ENCODE assay signal across 10 cellular contexts in genomic region chr7:75688200-75689136, GRCh38. TPM values are rescaled to one million over a fixed set of nuclear protein-coding genes. Genes with fewer than 3 reads are reported as not detected.
DNase-seq lines count a peak whose midpoint lies in the region; ATAC-seq and TF ChIP-seq lines count a peak whose summit lies in the region.
"Had no signal": no experiment of that assay in that cellular context is flagged by ENCODE, and none has a peak within 500 bp of the region (broad histone marks: within the 10 kb centered on the region; RNA-seq: fewer than 3 reads in every experiment).

No MANE protein-coding gene starts in this region.

- H3K4me3 Mint-ChIP-seq in stimulated activated effector memory CD8-positive, alpha-beta T cell treated with anti-CD3 and anti-CD28 coated beads, Interleukin-12 subunit alpha, Interleukin-12 subunit beta, amount 100 ng/mL, for 72 hours, result no peak overlapping the region
- H3K4me3 Mint-ChIP-seq in naive thymus-derived CD4-positive, alpha-beta T cell, result no peak overlapping the region

- no peak overlapping the region for H3K56ac ChIP-seq in IMR-90 (ENCODE audit: extremely low read depth, insufficient read depth, low read length)

- no peak overlapping the region for H2BK5ac ChIP-seq in IMR-90 (ENCODE audit: low read depth, low read length, poor library complexity, severe bottlenecking)

- H3K36me3 ChIP-seq in IMR-90 (ENCODE audit: control insufficient read depth, insufficient read depth, low read length) (no peaks in the 10 kb centered on the region), Peyer's patch (no peaks in the 10 kb centered on the region)
- H3K36me3 ChIP-seq in naive thymus-derived CD4-positive, alpha-beta T cell (ENCODE audit: control insufficient read depth in 2 of 3, insufficient read depth in 3 of 3, low read length in 3 of 3), result no peaks in the 10 kb centered on the region

- TF ChIP-seq CTCF in IMR-90 (conservative IDR thresholded peaks at IDR 0.05; ENCODE audit: low read depth, low read length) (no peak), Peyer's patch (IDR thresholded peaks at IDR 0.05) (no peak)

- H2BK20ac ChIP-seq in IMR-90 (ENCODE audit: low read depth, low read length), result no peak overlapping the region

- intact Hi-C loops in IMR-90 (cut with micrococcal nuclease), result no loop called here
- intact Hi-C loops in naive thymus-derived CD4-positive, alpha-beta T cell (cut with micrococcal nuclease), result no loop called here

- H2BK120ac ChIP-seq in IMR-90 (ENCODE audit: low read depth, low read length), result no peak overlapping the region

- H3K27ac ChIP-seq in IMR-90 (ENCODE audit: insufficient read depth, low read length), result no peak overlapping the region
- H3K27ac ChIP-seq in Peyer's patch, result no peak overlapping the region
- no peak overlapping the region for H3K27ac ChIP-seq in naive thymus-derived CD4-positive, alpha-beta T cell (ENCODE audit: low read depth, low read length)
- H3K27ac ChIP-seq: epithelial cell of prostate had no signal

- no peak overlapping the region for H3K14ac ChIP-seq in IMR-90 (replicated peaks; ENCODE audit: low read depth, low read length)

- no peaks in the 10 kb centered on the region for H3K27me3 ChIP-seq in IMR-90 (ENCODE audit: control insufficient read depth, insufficient read depth, low read length)
- H3K27me3 ChIP-seq in Peyer's patch, result no peaks in the 10 kb centered on the region
- no peaks in the 10 kb centered on the region for H3K27me3 ChIP-seq in naive thymus-derived CD4-positive, alpha-beta T cell (ENCODE audit: control insufficient read depth in 2 of 2, insufficient read depth in 2 of 2, low read length in 2 of 2)

- no peak overlapping the region for H3K9ac ChIP-seq in IMR-90 (ENCODE audit: low read depth, low read length)

- peaks cover 0 to 1% of the 10 kb centered on the region in 2 experiments; a peak in 2 of 4 replicates for H3K79me1 ChIP-seq in IMR-90 (ENCODE audit: low read depth in 1 of 2, low read length in 2 of 2)

- DNase-seq in IMR-90 (no peak), Peyer's patch (peak in 2 of 3 donors; percentile 23 to 48), inferior parietal cortex (ENCODE audit: extremely low spot score) (peak; percentile 81), COLO829 (ENCODE audit: low spot score) (no peak)
- DNase-seq in stimulated activated effector memory CD8-positive, alpha-beta T cell treated with anti-CD3 and anti-CD28 coated beads, Interleukin-12 subunit alpha, Interleukin-12 subunit beta, amount 100 ng/mL, for 72 hours (ENCODE audit: low spot score in 2 of 2), result no peak
- no peak for DNase-seq in naive thymus-derived CD4-positive, alpha-beta T cell
- DNase-seq: activated effector memory CD4-positive, alpha-beta T cell treated with Interleukin-2 at 50 U/mL for 16 hours; NCI-H510A treated with DMSO at 0.1 percent for 48 hours had no signal

- H3K9me3 ChIP-seq in IMR-90 (ENCODE audit: control insufficient read depth, insufficient read depth, low read length), result no peaks in the 10 kb centered on the region
- H3K9me3 ChIP-seq in Peyer's patch, result no peaks in the 10 kb centered on the region
- H3K9me3 ChIP-seq in naive thymus-derived CD4-positive, alpha-beta T cell (ENCODE audit: control insufficient read depth in 2 of 3, low read length in 3 of 3), result no peaks in the 10 kb centered on the region

- no peak for TF ChIP-seq POLR2A in IMR-90 (IDR thresholded peaks at IDR 0.05; ENCODE audit: low read depth, low read length)
- TF ChIP-seq POLR2A in Peyer's patch (IDR thresholded peaks at IDR 0.05), result no peak

- BruUV-seq in IMR-90 (replicated peaks; lab: Mats Ljungman, UMichigan), result no TSS peak

- H2AK9ac ChIP-seq in IMR-90 (replicated peaks; ENCODE audit: low read depth, low read length, poor library complexity), result peak overlapping the region; percentile 16

- POLR2A ChIA-PET in IMR-90 (lab: Charles Lee; ENCODE audit: unreplicated experiment), result no interaction called here
- POLR2A ChIA-PET in naive thymus-derived CD4-positive, alpha-beta T cell (lab: Charles Lee), result interaction anchor here (0.6 kb wide), 1 partner anchor 70 kb away, joined by 3 read pairs; no protein-coding TSS in a partner anchor

- H3K4me3 ChIP-seq in IMR-90 (ENCODE audit: insufficient read depth, low read depth, low read length) (no peak overlapping the region), Peyer's patch (no peak overlapping the region)
- H3K4me3 ChIP-seq in naive thymus-derived CD4-positive, alpha-beta T cell (ENCODE audit: low read length), result no peak overlapping the region

- 54% methylated on average over 11 of the region's 37 CpGs; no CpG with 5 or more reads in 1 of the 2 experiments for WGBS in IMR-90 (ENCODE audit: extremely low coverage in 2 of 2, insufficient read length in 1 of 2), 2 experiments

- no peaks in the 10 kb centered on the region for H3K9me3 Mint-ChIP-seq in stimulated activated effector memory CD8-positive, alpha-beta T cell treated with anti-CD3 and anti-CD28 coated beads, Interleukin-12 subunit alpha, Interleukin-12 subunit beta, amount 100 ng/mL, for 72 hours
- H3K9me3 Mint-ChIP-seq in naive thymus-derived CD4-positive, alpha-beta T cell, result peaks cover 0 to 2% (median 0%) of the 10 kb centered on the region in 11 donors

- no peak overlapping the region for H3K23ac ChIP-seq in IMR-90 (ENCODE audit: low read depth, low read length)

- dilution Hi-C loops in IMR-90 (cut with HindIII; ENCODE audit: low sequenced_read_pairs, unreplicated experiment), result no loop called here

- in situ Hi-C loops in IMR-90 (cut with MboI; ENCODE audit: low sequenced_read_pairs), result no loop called here

- TF ChIP-seq RAD21 in IMR-90 (IDR thresholded peaks at IDR 0.05; ENCODE audit: low read length), result no peak

- H3K36me3 Mint-ChIP-seq in stimulated activated effector memory CD8-positive, alpha-beta T cell treated with anti-CD3 and anti-CD28 coated beads, Interleukin-12 subunit alpha, Interleukin-12 subunit beta, amount 100 ng/mL, for 72 hours, result no peaks in the 10 kb centered on the region
- H3K36me3 Mint-ChIP-seq in naive thymus-derived CD4-positive, alpha-beta T cell, result no peaks in the 10 kb centered on the region

- ATAC-seq in IMR-90 (ENCODE audit: low read depth), result no peak
- ATAC-seq in stimulated activated effector memory CD8-positive, alpha-beta T cell treated with anti-CD3 and anti-CD28 coated beads, Interleukin-12 subunit alpha, Interleukin-12 subunit beta, amount 100 ng/mL, for 72 hours, result no peak
- ATAC-seq in naive thymus-derived CD4-positive, alpha-beta T cell, result no peak
- no peak for ATAC-seq in HG02970 (IDR thresholded peaks at IDR 0.05; ENCODE audit: low FRiP score, unreplicated experiment)

- H3K18ac ChIP-seq in IMR-90 (ENCODE audit: low read depth, low read length), result no peak overlapping the region

- H3K27me3 Mint-ChIP-seq in naive thymus-derived CD4-positive, alpha-beta T cell, result peaks cover 8 to 14% (median 9%) of the 10 kb centered on the region in 5 donors

- no peaks in the 10 kb centered on the region for H4K20me1 ChIP-seq in IMR-90 (ENCODE audit: insufficient read depth, low read length)

- no peak overlapping the region for H2AK5ac ChIP-seq in IMR-90 (ENCODE audit: low read depth, low read length)

- H3K4ac ChIP-seq in IMR-90 (ENCODE audit: low read depth, low read length), result no peak overlapping the region

- H2AFZ ChIP-seq in IMR-90 (replicated peaks; ENCODE audit: low read length, poor library complexity), result peak overlapping the region; percentile 43

- no peaks in the 10 kb centered on the region for H3K9me1 ChIP-seq in IMR-90 (ENCODE audit: insufficient read depth, low read length)

- H3K4me2 ChIP-seq in IMR-90 (ENCODE audit: low read depth, low read length), result no peak overlapping the region

- H4K8ac ChIP-seq in IMR-90 (ENCODE audit: low read depth in 2 of 2, low read length in 2 of 2), result no peak overlapping the region

- peaks cover 8% of the 10 kb centered on the region for H3K4me1 Mint-ChIP-seq in stimulated activated effector memory CD8-positive, alpha-beta T cell treated with anti-CD3 and anti-CD28 coated beads, Interleukin-12 subunit alpha, Interleukin-12 subunit beta, amount 100 ng/mL, for 72 hours
- H3K4me1 Mint-ChIP-seq in naive thymus-derived CD4-positive, alpha-beta T cell, result peaks cover 0 to 2% (median 0%) of the 10 kb centered on the region in 7 donors

- H3K4me1 ChIP-seq in IMR-90 (ENCODE audit: control insufficient read depth, insufficient read depth, low read length) (no peaks in the 10 kb centered on the region), Peyer's patch (peaks cover 0 to 8% (median under 1%) of the 10 kb centered on the region in 4 donors)
- H3K4me1 ChIP-seq in naive thymus-derived CD4-positive, alpha-beta T cell (ENCODE audit: control insufficient read depth in 2 of 2, insufficient read depth in 2 of 2, low read length in 2 of 2), result no peaks in the 10 kb centered on the region

- H3K27ac Mint-ChIP-seq in stimulated activated effector memory CD8-positive, alpha-beta T cell treated with anti-CD3 and anti-CD28 coated beads, Interleukin-12 subunit alpha, Interleukin-12 subunit beta, amount 100 ng/mL, for 72 hours, result peak overlapping the region; percentile 72
- no peak overlapping the region for H3K27ac Mint-ChIP-seq in naive thymus-derived CD4-positive, alpha-beta T cell

- H4K5ac ChIP-seq in IMR-90 (ENCODE audit: low read depth, low read length), result no peak overlapping the region

- no peak overlapping the region for H2BK15ac ChIP-seq in IMR-90 (ENCODE audit: low read depth, low read length)

- no peak overlapping the region for H4K91ac ChIP-seq in IMR-90 (ENCODE audit: insufficient read depth, low read depth, low read length)

- CTCF ChIA-PET in IMR-90 (lab: Yijun Ruan, JAX), result no interaction called here
- CTCF ChIA-PET in naive thymus-derived CD4-positive, alpha-beta T cell (lab: Charles Lee), result no interaction called here

TF ChIP-seq in IMR-90, 13 proteins besides CTCF, POLR2A, EP300 and RAD21 (continues in another document):
- TF ChIP-seq RFX5 (IDR thresholded peaks at IDR 0.05; ENCODE audit: low read depth, low read length) (no peak), RCOR1 (IDR thresholded peaks at IDR 0.05; ENCODE audit: insufficient replicate concordance, low read length) (no peak), FOS (IDR thresholded peaks at IDR 0.05; ENCODE audit: low read depth, low read length) (no peak), MAFK (IDR thresholded peaks at IDR 0.05; ENCODE audit: low read depth, low read length) (no peak), CHD1 (IDR thresholded peaks at IDR 0.05; ENCODE audit: low read depth, low read length) (no peak), MXI1 (IDR thresholded peaks at IDR 0.05; ENCODE audit: borderline replicate concordance, low read depth, low read length) (no peak)

RNA-seq across cellular contexts. Expression of gene HIP1, which starts 50.3 kb away (rescaled TPM):
- total RNA-seq in IMR-90 (2012; rRNA removed) (10.0 and 11.1 TPM in 2 replicates), Peyer's patch (10 to 100 TPM in 1 of 4 donors, 1 to 10 TPM in 3; 2.3 to 38.8 (median 6.9) TPM)
- polyA plus RNA-seq in IMR-90 (2012; rRNA removed), result 6.5 and 6.8 TPM in 2 replicates
- polyA plus RNA-seq in IMR-90 (2012; cell fraction: cytosol; rRNA removed), result 3.5 and 5.6 TPM in 2 replicates
- polyA plus RNA-seq in IMR-90 (2012; cell fraction: nucleus; rRNA removed; ENCODE audit: low replicate concordance), result 4.8 and 6.8 TPM in 2 replicates
- 10 to 100 TPM in 1 of 5 experiments, 1 to 10 TPM in 3, under 1 TPM in 1; 0.95 to 14.6 (median 2.1) TPM for total RNA-seq in naive thymus-derived CD4-positive, alpha-beta T cell
- under 1 TPM in 1 of 2 donors, not detected in 1; 0.78 TPM for polyA plus RNA-seq in naive thymus-derived CD4-positive, alpha-beta T cell

Comparison
In these comparisons a context has a peak if more than half of its experiments do, and no peak if none do; other contexts are left out.
1. DNase-seq: peak in Peyer's patch (2 of 3) and inferior parietal cortex (single experiment); none in IMR-90 (single experiment), stimulated activated effector memory CD8-positive, alpha-beta T cell treated with anti-CD3 and anti-CD28 coated beads, Interleukin-12 subunit alpha, Interleukin-12 subunit beta, amount 100 ng/mL, for 72 hours (0 of 2), naive thymus-derived CD4-positive, alpha-beta T cell (0 of 9) and COLO829 (single experiment).